In the genomic region with DNA sequence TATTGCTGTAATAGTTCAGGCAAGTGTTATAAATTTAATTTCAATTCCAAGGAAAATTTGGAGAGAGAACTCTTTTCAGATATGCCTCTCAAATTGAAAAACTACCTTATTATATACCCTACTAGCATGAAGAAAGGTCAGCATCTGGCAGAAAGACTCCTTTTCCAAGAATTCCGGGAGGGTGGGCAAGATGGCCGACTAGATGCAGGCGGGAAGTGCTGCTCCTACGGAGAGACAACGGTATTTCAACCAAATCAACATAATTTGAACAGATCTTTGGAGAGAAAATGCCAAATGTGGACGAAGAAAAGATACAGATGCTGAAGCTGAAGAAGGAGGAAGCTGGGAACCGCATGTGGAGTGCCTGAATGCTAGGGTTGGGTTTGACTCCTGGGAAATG, we compare ENCODE assay signal across 37 cellular contexts. TPM values are rescaled to one million over a fixed set of nuclear protein-coding genes. Genes with fewer than 3 reads are reported as not detected.
"Had no signal": no experiment of that assay in that cellular context is flagged by ENCODE, and none has a peak within 500 bp of the region (broad histone marks: within the 10 kb centered on the region; RNA-seq: fewer than 3 reads in every experiment).

No MANE protein-coding gene starts in this region.

- H3K4me1 ChIP-seq: ascending aorta had no signal

- FAIRE-seq: bronchial epithelial cell, TTC549 had no signal

- H3K9me3 Mint-ChIP-seq: activated B cell treated with CpG ODN at 0.5 μM for 24 hours; activated CD4-positive, alpha-beta memory T cell treated with anti-CD3 and anti-CD28 coated beads, Interleukin-2, amount 10 ng/mL, durations not matched to agents 7 days and 5 days; activated CD4-positive, alpha-beta T cell treated with anti-CD3 and anti-CD28 coated beads, Interleukin-2, amount 10 ng/mL, durations not matched to agents 7 days and 5 days; activated naive CD4-positive, alpha-beta T cell treated with anti-CD3 and anti-CD28 coated beads, Interleukin-2, amount 10 ng/mL, durations not matched to agents 7 days and 5 days; activated naive CD4-positive, alpha-beta T cell treated with anti-CD3 and anti-CD28 coated beads, Interleukin-2, amount 50 U/mL, for 24 hours; activated naive CD8-positive, alpha-beta T cell treated with anti-CD3 and anti-CD28 coated beads, Interleukin-2, amount 10 ng/mL, durations not matched to agents 7 days and 5 days; activated naive CD8-positive, alpha-beta T cell treated with anti-CD3 and anti-CD28 coated beads, Interleukin-2, amount 50 U/mL, for 24 hours; activated T-cell treated with anti-CD3 and anti-CD28 coated beads, Interleukin-2, amount 50 U/mL, for 24 hours; activated T-helper 2 cell treated with anti-CD3 and anti-CD28 coated beads, Interferon-gamma antibody, Interleukin-2, Interleukin-4, amounts not matched to agents 10 μg/mL and 5 μg/mL and 100 μg/mL, durations not matched to agents 14 hours and 24 hours and 36 hours; T-helper 1 cell treated with Interleukin-12 subunit alpha and Interleukin-12 subunit beta and Interleukin-4 antibody, amounts not matched to agents 30 μg/mL and 1 μg/mL, for 36 hours; T-helper 2 cell treated with Interferon-gamma antibody and Interleukin-4, amounts not matched to agents 5 μg/mL and 100 μg/mL, for 36 hours had no signal

- H3K36me3 ChIP-seq: ascending aorta, cardiac muscle cell had no signal

- H3K4me3 ChIP-seq: ascending aorta, cardiac muscle cell had no signal

- H3K27ac ChIP-seq: ascending aorta, cardiac muscle cell, VCaP had no signal

- H3K27ac Mint-ChIP-seq: activated B cell treated with CpG ODN at 0.5 μM for 24 hours; activated CD4-positive, alpha-beta memory T cell treated with anti-CD3 and anti-CD28 coated beads, Interleukin-2, amount 10 ng/mL, durations not matched to agents 7 days and 5 days; activated CD4-positive, alpha-beta T cell treated with anti-CD3 and anti-CD28 coated beads, Interleukin-2, amount 10 ng/mL, durations not matched to agents 7 days and 5 days; activated CD8-positive, alpha-beta memory T cell treated with anti-CD3 and anti-CD28 coated beads, Interleukin-2, amount 10 ng/mL, durations not matched to agents 7 days and 5 days; activated CD8-positive, alpha-beta T cell treated with anti-CD3 and anti-CD28 coated beads, Interleukin-2, amount 10 ng/mL, durations not matched to agents 7 days and 5 days; activated naive CD4-positive, alpha-beta T cell treated with anti-CD3 and anti-CD28 coated beads, Interleukin-2, amount 10 ng/mL, durations not matched to agents 7 days and 5 days; activated naive CD4-positive, alpha-beta T cell treated with anti-CD3 and anti-CD28 coated beads, Interleukin-2, amount 50 U/mL, for 24 hours; activated naive CD8-positive, alpha-beta T cell; activated naive CD8-positive, alpha-beta T cell treated with anti-CD3 and anti-CD28 coated beads, Interleukin-2, amount 10 ng/mL, durations not matched to agents 7 days and 5 days; activated naive CD8-positive, alpha-beta T cell treated with anti-CD3 and anti-CD28 coated beads, Interleukin-2, amount 50 U/mL, for 24 hours; activated T-cell treated with anti-CD3 and anti-CD28 coated beads, Interleukin-2, amount 50 U/mL, for 24 hours; activated T-helper 2 cell treated with anti-CD3 and anti-CD28 coated beads, Interferon-gamma antibody, Interleukin-2, Interleukin-4, amounts not matched to agents 10 μg/mL and 5 μg/mL and 100 μg/mL, durations not matched to agents 14 hours and 24 hours and 36 hours; brain; T-helper 1 cell treated with Interleukin-12 subunit alpha and Interleukin-12 subunit beta and Interleukin-4 antibody, amounts not matched to agents 30 μg/mL and 1 μg/mL, for 36 hours; T-helper 2 cell treated with Interferon-gamma antibody and Interleukin-4, amounts not matched to agents 5 μg/mL and 100 μg/mL, for 36 hours had no signal

- H3K9me3 ChIP-seq: ascending aorta had no signal

- H3K27me3 Mint-ChIP-seq: activated B cell treated with CpG ODN at 0.5 μM for 24 hours; activated CD4-positive, alpha-beta memory T cell treated with anti-CD3 and anti-CD28 coated beads, Interleukin-2, amount 10 ng/mL, durations not matched to agents 7 days and 5 days; activated CD4-positive, alpha-beta T cell treated with anti-CD3 and anti-CD28 coated beads, Interleukin-2, amount 10 ng/mL, durations not matched to agents 7 days and 5 days; activated CD8-positive, alpha-beta memory T cell treated with anti-CD3 and anti-CD28 coated beads, Interleukin-2, amount 10 ng/mL, durations not matched to agents 7 days and 5 days; activated naive CD4-positive, alpha-beta T cell treated with anti-CD3 and anti-CD28 coated beads, Interleukin-2, amount 10 ng/mL, durations not matched to agents 7 days and 5 days; activated naive CD8-positive, alpha-beta T cell treated with anti-CD3 and anti-CD28 coated beads, Interleukin-2, amount 10 ng/mL, durations not matched to agents 7 days and 5 days; activated T-cell treated with anti-CD3 and anti-CD28 coated beads, Interleukin-2, amount 50 U/mL, for 24 hours; brain; central memory CD8-positive, alpha-beta T cell had no signal

- DNase-seq: activated B cell treated with CpG ODN at 0.5 μM for 24 hours; activated CD4-positive, alpha-beta memory T cell treated with anti-CD3 and anti-CD28 coated beads, Interleukin-2, amount 10 ng/mL, durations not matched to agents 7 days and 5 days; activated CD4-positive, alpha-beta T cell treated with anti-CD3 and anti-CD28 coated beads for 4 hours; activated CD4-positive, alpha-beta T cell treated with anti-CD3 and anti-CD28 coated beads, Interleukin-2, amount 10 ng/mL, durations not matched to agents 7 days and 5 days; activated CD4-positive, alpha-beta T cell treated with anti-CD3 and anti-CD28 coated beads, Interleukin-2, amount 50 U/mL, for 48 hours; activated CD4-positive, CD25-positive, alpha-beta regulatory T cell treated with anti-CD3 and anti-CD28 coated beads, Interleukin-2, amount 50 U/mL, for 72 hours; activated CD8-positive, alpha-beta memory T cell treated with anti-CD3 and anti-CD28 coated beads for 24 hours; activated CD8-positive, alpha-beta memory T cell treated with anti-CD3 and anti-CD28 coated beads, Interleukin-2, amount 10 ng/mL, durations not matched to agents 7 days and 5 days; activated CD8-positive, alpha-beta memory T cell treated with anti-CD3 and anti-CD28 coated beads, Interleukin-2, amount 50 U/mL, for 48 hours; activated CD8-positive, alpha-beta T cell treated with anti-CD3 and anti-CD28 coated beads, Interleukin-2, amount 10 ng/mL, durations not matched to agents 7 days and 5 days; activated effector memory CD4-positive, alpha-beta T cell treated with Interleukin-2 at 50 U/mL for 16 hours; activated gamma-delta T cell; activated naive CD4-positive, alpha-beta T cell treated with anti-CD3 and anti-CD28 coated beads, Interleukin-2, amount 10 ng/mL, durations not matched to agents 7 days and 5 days; activated naive CD4-positive, alpha-beta T cell treated with Interleukin-2 at 50 U/mL for 16 hours; activated naive CD8-positive, alpha-beta T cell treated with anti-CD3 and anti-CD28 coated beads, Interleukin-2, amount 10 ng/mL, durations not matched to agents 7 days and 5 days; activated naive CD8-positive, alpha-beta T cell treated with anti-CD3 and anti-CD28 coated beads, Interleukin-2, amount 50 U/mL, for 24 hours; activated T-cell treated with anti-CD3 and anti-CD28 coated beads, Interleukin-2, amount 50 U/mL, for 24 hours; activated T-cell treated with anti-CD3 and anti-CD28 coated beads, Interleukin-2, amount 50 U/mL, for 48 hours; amygdala; anterior cingulate cortex; caudate nucleus; cerebellar nuclear complex; T-helper 1 cell; T-helper 2 cell; T-helper 9 cell had no signal

- H3K36me3 Mint-ChIP-seq: activated CD8-positive, alpha-beta memory T cell treated with anti-CD3 and anti-CD28 coated beads, Interleukin-2, amount 10 ng/mL, durations not matched to agents 7 days and 5 days; activated naive CD4-positive, alpha-beta T cell treated with anti-CD3 and anti-CD28 coated beads, Interleukin-2, amount 10 ng/mL, durations not matched to agents 7 days and 5 days; activated naive CD4-positive, alpha-beta T cell treated with anti-CD3 and anti-CD28 coated beads, Interleukin-2, amount 50 U/mL, for 24 hours; activated naive CD8-positive, alpha-beta T cell; activated naive CD8-positive, alpha-beta T cell treated with anti-CD3 and anti-CD28 coated beads, Interleukin-2, amount 10 ng/mL, durations not matched to agents 7 days and 5 days; brain had no signal

- H3K4me3 Mint-ChIP-seq: activated B cell treated with CpG ODN at 0.5 μM for 24 hours; activated CD4-positive, alpha-beta memory T cell treated with anti-CD3 and anti-CD28 coated beads, Interleukin-2, amount 10 ng/mL, durations not matched to agents 7 days and 5 days; activated CD4-positive, alpha-beta T cell treated with anti-CD3 and anti-CD28 coated beads, Interleukin-2, amount 10 ng/mL, durations not matched to agents 7 days and 5 days; activated CD8-positive, alpha-beta memory T cell treated with anti-CD3 and anti-CD28 coated beads, Interleukin-2, amount 10 ng/mL, durations not matched to agents 7 days and 5 days; activated CD8-positive, alpha-beta T cell treated with anti-CD3 and anti-CD28 coated beads, Interleukin-2, amount 10 ng/mL, durations not matched to agents 7 days and 5 days; activated naive CD4-positive, alpha-beta T cell treated with anti-CD3 and anti-CD28 coated beads, Interleukin-2, amount 10 ng/mL, durations not matched to agents 7 days and 5 days; activated naive CD4-positive, alpha-beta T cell treated with anti-CD3 and anti-CD28 coated beads, Interleukin-2, amount 50 U/mL, for 24 hours; activated naive CD8-positive, alpha-beta T cell; activated naive CD8-positive, alpha-beta T cell treated with anti-CD3 and anti-CD28 coated beads, Interleukin-2, amount 10 ng/mL, durations not matched to agents 7 days and 5 days; activated naive CD8-positive, alpha-beta T cell treated with anti-CD3 and anti-CD28 coated beads, Interleukin-2, amount 50 U/mL, for 24 hours; activated T-cell treated with anti-CD3 and anti-CD28 coated beads, Interleukin-2, amount 50 U/mL, for 24 hours; brain; central memory CD8-positive, alpha-beta T cell; T-helper 1 cell treated with Interleukin-12 subunit alpha and Interleukin-12 subunit beta and Interleukin-4 antibody, amounts not matched to agents 30 μg/mL and 1 μg/mL, for 36 hours; T-helper 2 cell treated with Interferon-gamma antibody and Interleukin-4, amounts not matched to agents 5 μg/mL and 100 μg/mL, for 36 hours had no signal

- ATAC-seq: activated CD8-positive, alpha-beta memory T cell treated with anti-CD3 and anti-CD28 coated beads, Interleukin-2, amount 10 ng/mL, durations not matched to agents 7 days and 5 days; activated CD8-positive, alpha-beta T cell treated with anti-CD3 and anti-CD28 coated beads, Interleukin-2, amount 10 ng/mL, durations not matched to agents 7 days and 5 days; activated naive CD8-positive, alpha-beta T cell treated with anti-CD3 and anti-CD28 coated beads, Interleukin-2, amount 50 U/mL, for 24 hours had no signal

- H3K27me3 ChIP-seq: ascending aorta, cardiac muscle cell had no signal

- H3K4me1 Mint-ChIP-seq: activated B cell treated with CpG ODN at 0.5 μM for 24 hours; activated CD4-positive, alpha-beta memory T cell treated with anti-CD3 and anti-CD28 coated beads, Interleukin-2, amount 10 ng/mL, durations not matched to agents 7 days and 5 days; activated CD4-positive, alpha-beta T cell treated with anti-CD3 and anti-CD28 coated beads, Interleukin-2, amount 10 ng/mL, durations not matched to agents 7 days and 5 days; activated CD8-positive, alpha-beta memory T cell treated with anti-CD3 and anti-CD28 coated beads, Interleukin-2, amount 10 ng/mL, durations not matched to agents 7 days and 5 days; activated naive CD4-positive, alpha-beta T cell treated with anti-CD3 and anti-CD28 coated beads, Interleukin-2, amount 10 ng/mL, durations not matched to agents 7 days and 5 days; activated naive CD4-positive, alpha-beta T cell treated with anti-CD3 and anti-CD28 coated beads, Interleukin-2, amount 50 U/mL, for 24 hours; activated naive CD8-positive, alpha-beta T cell treated with anti-CD3 and anti-CD28 coated beads, Interleukin-2, amount 10 ng/mL, durations not matched to agents 7 days and 5 days; activated naive CD8-positive, alpha-beta T cell treated with anti-CD3 and anti-CD28 coated beads, Interleukin-2, amount 50 U/mL, for 24 hours; brain; central memory CD8-positive, alpha-beta T cell had no signal

RNA-seq across cellular contexts. Expression of gene INTU, which starts 53.8 kb away (rescaled TPM):
- total RNA-seq: activated CD4-positive, alpha-beta memory T cell treated with anti-CD3 and anti-CD28 coated beads, Interleukin-2, amount 10 ng/mL, durations not matched to agents 7 days and 5 days; activated T-helper 2 cell treated with anti-CD3 and anti-CD28 coated beads, Interferon-gamma antibody, Interleukin-2, Interleukin-4, amounts not matched to agents 10 μg/mL and 5 μg/mL and 100 μg/mL, durations not matched to agents 14 hours and 24 hours and 36 hours had no signal
